ENCODE assay signal across 24 cellular contexts in the genomic region with DNA sequence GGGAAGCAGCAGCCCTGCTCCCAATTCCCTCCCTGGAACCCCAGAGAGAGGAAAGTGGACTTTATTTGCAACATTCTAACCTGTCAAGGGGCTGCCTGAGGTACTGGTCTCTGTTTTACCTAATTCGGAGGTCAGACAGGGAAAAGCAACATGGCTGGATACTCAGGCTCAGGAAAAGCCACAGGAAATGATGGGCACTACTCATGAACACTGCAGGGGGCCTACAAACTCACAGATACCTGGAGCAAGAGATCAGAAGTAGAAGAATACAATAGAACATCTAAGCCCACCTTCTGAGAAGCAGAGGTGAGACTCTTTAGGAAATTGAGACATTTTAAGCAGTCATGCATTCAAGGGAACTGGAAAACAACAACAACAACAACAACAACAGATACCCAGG. TPM values are rescaled to one million over a fixed set of nuclear protein-coding genes. Genes with fewer than 3 reads are reported as not detected.
DNase-seq lines count a peak whose midpoint lies in the region; ATAC-seq and TF ChIP-seq lines count a peak whose summit lies in the region.
"Had no signal": no experiment of that assay in that cellular context is flagged by ENCODE, and none has a peak within 500 bp of the region (broad histone marks: within the 10 kb centered on the region; RNA-seq: fewer than 3 reads in every experiment).

No MANE protein-coding gene starts in this region.

- H3K56ac ChIP-seq in mesendoderm (ENCODE audit: low read length), result no peak overlapping the region

- H3K79me2 ChIP-seq in mesendoderm (ENCODE audit: control insufficient read depth, insufficient read depth, low read length), result no peaks in the 10 kb centered on the region

- H3K9me3 ChIP-seq in endodermal cell (ENCODE audit: control insufficient read depth, low read length), result no peaks in the 10 kb centered on the region
- H3K9me3 ChIP-seq: BE2C, BLaER1 had no signal

- ATAC-seq in WTC11, result peak; percentile 47; the same call in 1 of the 2 replicates
- ATAC-seq in activated T-helper 17 cell treated with anti-CD3 and anti-CD28 coated beads, Interleukin-2, amount 50 U/mL, for 72 hours (replicated peaks), result no peak
- ATAC-seq: GM12878 had no signal

- peak overlapping the region; percentile 39 for H3K18ac ChIP-seq in mesendoderm (ENCODE audit: low read length)

- no peak overlapping the region for H3K4ac ChIP-seq in mesendoderm (ENCODE audit: low read depth, low read length)

- H3K36me3 Mint-ChIP-seq in WTC11 (0 out of 2 replicates have a peak, but pooled peaks cover 2% of the 10 kb centered on the region), endodermal cell (ENCODE audit: low read depth) (peaks cover 5% of the 10 kb centered on the region)
- H3K36me3 Mint-ChIP-seq in activated T-helper 17 cell treated with anti-CD3 and anti-CD28 coated beads, Interleukin-2, amount 50 U/mL, for 72 hours (ENCODE audit: low read depth), result no peaks in the 10 kb centered on the region
- H3K36me3 Mint-ChIP-seq: CD14-positive monocyte; CD4-positive, CD25-positive, alpha-beta regulatory T cell; CD8-positive, alpha-beta memory T cell had no signal

- WGBS in endodermal cell (ENCODE audit: insufficient coverage in 1 of 2, insufficient read length in 1 of 2), 2 experiments, result 67% methylated on average over 1 of the region's 1 CpG; no CpG with 5 or more reads in 1 of the 2 experiments
- no CpG with 5 or more reads among the region's 1 CpG for WGBS in mesendoderm (ENCODE audit: extremely low coverage, insufficient coverage, low lambda C conversion rate)

- no peak overlapping the region for H4K5ac ChIP-seq in mesendoderm (ENCODE audit: low read length)

- no peaks in the 10 kb centered on the region for H3K4me1 ChIP-seq in endodermal cell (ENCODE audit: control insufficient read depth, insufficient read depth, low read length)
- H3K4me1 ChIP-seq in mesendoderm (ENCODE audit: control insufficient read depth, low read depth, low read length), result no peaks in the 10 kb centered on the region
- H3K4me1 ChIP-seq: BE2C, BLaER1 had no signal

- DNase-seq in WTC11 (ENCODE audit: low spot score), result no peak
- peak; percentile 66 for DNase-seq in endodermal cell
- DNase-seq in mesendoderm, result peak; percentile 63
- DNase-seq in medulla oblongata (ENCODE audit: extremely low spot score), result no peak
- no peak for DNase-seq in NCI-H82 treated with DMSO at 0.1 percent for 48 hours (lab: John Stamatoyannopoulos, UW; ENCODE audit: unreplicated experiment)
- DNase-seq: 8988T; ACHN; BE2C; C1 segment of cervical spinal cord; CD4-positive, alpha-beta memory T cell; CD4-positive, CD25-positive, alpha-beta regulatory T cell; CD8-positive, alpha-beta memory T cell; COR-L47; DMS 273 treated with DMSO at 0.1 percent for 48 hours; DMS153; DMS53; DMS79; DND-41; EL; GDM1 had no signal

- no peak overlapping the region for H4K8ac ChIP-seq in mesendoderm (ENCODE audit: low read depth, low read length)

- H2BK15ac ChIP-seq in mesendoderm (replicated peaks; ENCODE audit: low read depth), result no peak overlapping the region

- CTCF ChIA-PET in WTC11 (lab: Charles Lee), result no interaction called here

- H2BK5ac ChIP-seq in mesendoderm (ENCODE audit: low read length), result no peak overlapping the region

- H3K4me3 Mint-ChIP-seq in WTC11 (no peak overlapping the region), endodermal cell (no peak overlapping the region)
- no peak overlapping the region for H3K4me3 Mint-ChIP-seq in activated T-helper 17 cell treated with anti-CD3 and anti-CD28 coated beads, Interleukin-2, amount 50 U/mL, for 72 hours
- H3K4me3 Mint-ChIP-seq: CD14-positive monocyte; CD4-positive, CD25-positive, alpha-beta regulatory T cell; CD8-positive, alpha-beta memory T cell had no signal

- no peak overlapping the region for H3K23ac ChIP-seq in mesendoderm (ENCODE audit: low read length)

- H3K9ac ChIP-seq in endodermal cell (ENCODE audit: extremely low read depth, low read length, poor library complexity, severe bottlenecking), result no peak overlapping the region
- no peak overlapping the region for H3K9ac ChIP-seq in mesendoderm (ENCODE audit: low read length)
- H3K9ac ChIP-seq: BLaER1 had no signal

- H3K79me1 ChIP-seq in mesendoderm (ENCODE audit: low read length), result no peaks in the 10 kb centered on the region

- no peak overlapping the region for H3K27ac ChIP-seq in endodermal cell (ENCODE audit: low read depth, low read length)
- no peak overlapping the region for H3K27ac ChIP-seq in mesendoderm (ENCODE audit: low read depth, low read length)
- H3K27ac ChIP-seq: BLaER1 had no signal

- H3K4me2 ChIP-seq in mesendoderm (ENCODE audit: low read length), result no peak overlapping the region
- H3K4me2 ChIP-seq: BLaER1 had no signal

- H3K4me3 ChIP-seq in endodermal cell (ENCODE audit: low read length) (no peak overlapping the region), mesendoderm (ENCODE audit: low read length) (no peak overlapping the region)
- H3K4me3 ChIP-seq: BLaER1, GM12878 had no signal

- H3K27me3 ChIP-seq in endodermal cell (ENCODE audit: control insufficient read depth, insufficient read depth, low read length, poor library complexity, severe bottlenecking) (no peaks in the 10 kb centered on the region), mesendoderm (ENCODE audit: insufficient read depth, low read length, poor library complexity) (no peaks in the 10 kb centered on the region)
- H3K27me3 ChIP-seq: BE2C, BLaER1 had no signal

- no peak overlapping the region for H3K27ac Mint-ChIP-seq in WTC11
- H3K27ac Mint-ChIP-seq in endodermal cell, result no peak overlapping the region
- H3K27ac Mint-ChIP-seq in activated T-helper 17 cell treated with anti-CD3 and anti-CD28 coated beads, Interleukin-2, amount 50 U/mL, for 72 hours, result no peak overlapping the region
- H3K27ac Mint-ChIP-seq: CD14-positive monocyte; CD4-positive, alpha-beta memory T cell; CD4-positive, CD25-positive, alpha-beta regulatory T cell; CD8-positive, alpha-beta memory T cell had no signal

- H2BK120ac ChIP-seq in mesendoderm (ENCODE audit: low read depth, low read length), result no peak overlapping the region

- TF ChIP-seq CTCF in WTC11 (IDR thresholded peaks at IDR 0.05), result no peak
- no peak for TF ChIP-seq CTCF in endodermal cell (conservative IDR thresholded peaks at IDR 0.05)

- H2AK5ac ChIP-seq in mesendoderm (ENCODE audit: low read length), result no peak overlapping the region

- H3K4me1 Mint-ChIP-seq in WTC11 (peaks cover 8% of the 10 kb centered on the region), endodermal cell (peaks cover 4% of the 10 kb centered on the region)
- H3K4me1 Mint-ChIP-seq in activated T-helper 17 cell treated with anti-CD3 and anti-CD28 coated beads, Interleukin-2, amount 50 U/mL, for 72 hours, result no peaks in the 10 kb centered on the region
- H3K4me1 Mint-ChIP-seq: CD14-positive monocyte; CD4-positive, alpha-beta memory T cell; CD4-positive, CD25-positive, alpha-beta regulatory T cell; CD8-positive, alpha-beta memory T cell had no signal

- POLR2A ChIA-PET in WTC11 (lab: Charles Lee), result no interaction called here

- H3K9me3 Mint-ChIP-seq in WTC11 (peaks cover 5% of the 10 kb centered on the region), endodermal cell (peaks cover 68% of the 10 kb centered on the region)
- no peaks in the 10 kb centered on the region for H3K9me3 Mint-ChIP-seq in activated T-helper 17 cell treated with anti-CD3 and anti-CD28 coated beads, Interleukin-2, amount 50 U/mL, for 72 hours

- H3K27me3 Mint-ChIP-seq in WTC11 (ENCODE audit: low read depth), result peaks cover 3% of the 10 kb centered on the region
- peaks cover under 1% of the 10 kb centered on the region for H3K27me3 Mint-ChIP-seq in endodermal cell (ENCODE audit: insufficient read depth)
- peaks cover 11% of the 10 kb centered on the region for H3K27me3 Mint-ChIP-seq in activated T-helper 17 cell treated with anti-CD3 and anti-CD28 coated beads, Interleukin-2, amount 50 U/mL, for 72 hours

- no peaks in the 10 kb centered on the region for H3K36me3 ChIP-seq in endodermal cell (ENCODE audit: control insufficient read depth, insufficient read depth, low read length)
- no peaks in the 10 kb centered on the region for H3K36me3 ChIP-seq in mesendoderm (ENCODE audit: control insufficient read depth, insufficient read depth, low read length)
- H3K36me3 ChIP-seq: BE2C, BLaER1 had no signal

TF ChIP-seq in WTC11, 78 proteins besides CTCF, POLR2A, EP300 and RAD21 (continues in another document):
- TF ChIP-seq, protein P1, sequence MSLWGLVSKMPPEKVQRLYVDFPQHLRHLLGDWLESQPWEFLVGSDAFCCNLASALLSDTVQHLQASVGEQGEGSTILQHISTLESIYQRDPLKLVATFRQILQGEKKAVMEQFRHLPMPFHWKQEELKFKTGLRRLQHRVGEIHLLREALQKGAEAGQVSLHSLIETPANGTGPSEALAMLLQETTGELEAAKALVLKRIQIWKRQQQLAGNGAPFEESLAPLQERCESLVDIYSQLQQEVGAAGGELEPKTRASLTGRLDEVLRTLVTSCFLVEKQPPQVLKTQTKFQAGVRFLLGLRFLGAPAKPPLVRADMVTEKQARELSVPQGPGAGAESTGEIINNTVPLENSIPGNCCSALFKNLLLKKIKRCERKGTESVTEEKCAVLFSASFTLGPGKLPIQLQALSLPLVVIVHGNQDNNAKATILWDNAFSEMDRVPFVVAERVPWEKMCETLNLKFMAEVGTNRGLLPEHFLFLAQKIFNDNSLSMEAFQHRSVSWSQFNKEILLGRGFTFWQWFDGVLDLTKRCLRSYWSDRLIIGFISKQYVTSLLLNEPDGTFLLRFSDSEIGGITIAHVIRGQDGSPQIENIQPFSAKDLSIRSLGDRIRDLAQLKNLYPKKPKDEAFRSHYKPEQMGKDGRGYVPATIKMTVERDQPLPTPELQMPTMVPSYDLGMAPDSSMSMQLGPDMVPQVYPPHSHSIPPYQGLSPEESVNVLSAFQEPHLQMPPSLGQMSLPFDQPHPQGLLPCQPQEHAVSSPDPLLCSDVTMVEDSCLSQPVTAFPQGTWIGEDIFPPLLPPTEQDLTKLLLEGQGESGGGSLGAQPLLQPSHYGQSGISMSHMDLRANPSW (CRISPR knock-in tag; conservative IDR thresholded peaks at IDR 0.05; ENCODE audit: low read depth), result no peak

RNA-seq across cellular contexts. Expression of a gene that starts 15.4 kb away (rescaled TPM):
- total RNA-seq in WTC11 (2021) (29.8 to 30.3 TPM (median 30.2 TPM) in 3 replicates), endodermal cell (10 to 100 TPM; 27.4 to 28.3 TPM)
- polyA plus RNA-seq in endodermal cell (2013, experiment 1 of 2), result 22.7 TPM
- 19.7 TPM for polyA plus RNA-seq in endodermal cell (2013, experiment 2 of 2)
- polyA plus RNA-seq in mesendoderm (2013, experiment 1 of 2), result 25.1 TPM
- polyA plus RNA-seq in mesendoderm (2013, experiment 2 of 2), result 25.4 TPM
- total RNA-seq in activated T-helper 17 cell treated with anti-CD3 and anti-CD28 coated beads, Interleukin-2, amount 50 U/mL, for 72 hours, result 10 to 100 TPM; 28.8 to 51.2 TPM

Comparison
In these comparisons a context has a peak if more than half of its experiments do, and no peak if none do; other contexts are left out.
1. DNase-seq: peak in endodermal cell (single experiment) and mesendoderm (single experiment); none in WTC11 (single experiment), medulla oblongata (single experiment) and NCI-H82 treated with DMSO at 0.1 percent for 48 hours (single experiment).